ENCODE assay signal across 15 cellular contexts in genomic region chr1:181541947-181542346, GRCh38. TPM values are rescaled to one million over a fixed set of nuclear protein-coding genes. Genes with fewer than 3 reads are reported as not detected.
A peak's percentile ranks its signal among the peaks of the same experiment; 100 is the strongest.
DNase-seq lines count a peak whose midpoint lies in the region; ATAC-seq, FAIRE-seq and TF ChIP-seq lines count a peak whose summit lies in the region.
"Had no signal": no experiment of that assay in that cellular context is flagged by ENCODE, and none has a peak within 500 bp of the region (broad histone marks: within the 10 kb centered on the region; RNA-seq: fewer than 3 reads in every experiment).

No MANE protein-coding gene starts in this region.

- H3K9me3 Mint-ChIP-seq in osteocyte (ENCODE audit: unreplicated experiment) = no peaks in the 10 kb centered on the region
- H3K9me3 Mint-ChIP-seq: activated T-helper 2 cell treated with anti-CD3 and anti-CD28 coated beads, Interferon-gamma antibody, Interleukin-2, Interleukin-4, amounts not matched to agents 10 μg/mL and 5 μg/mL and 100 μg/mL, durations not matched to agents 14 hours and 24 hours and 36 hours had no signal

- H3K27me3 ChIP-seq in HL-60 (ENCODE audit: insufficient read depth, poor library complexity, severe bottlenecking) = no peaks in the 10 kb centered on the region
- H3K27me3 ChIP-seq in left lung = peaks cover 0 to 12% of the 10 kb centered on the region in 2 donors

- intact Hi-C loops in left lung (cut with DNase I) = no loop called here

- peak; percentile 56 for FAIRE-seq in GM12891 (lab: Jason Lieb, UNC)
- FAIRE-seq: GM18507, RCC 7860 had no signal

- H3K4me1 Mint-ChIP-seq in osteocyte (ENCODE audit: unreplicated experiment) = no peaks in the 10 kb centered on the region

- TF ChIP-seq CTCF in HL-60 (IDR thresholded peaks at IDR 0.05; ENCODE audit: insufficient read depth, low read length) = no peak
- TF ChIP-seq CTCF in cardiac fibroblast (IDR thresholded peaks at IDR 0.05; ENCODE audit: low read depth, low read length) = no peak
- TF ChIP-seq CTCF in left lung (IDR thresholded peaks at IDR 0.05) = no peak
- TF ChIP-seq CTCF in osteocyte (IDR thresholded peaks at IDR 0.05) = no peak

- no peak overlapping the region for H3K4me3 Mint-ChIP-seq in osteocyte (ENCODE audit: unreplicated experiment)

- no peaks in the 10 kb centered on the region for H3K4me1 ChIP-seq in left lung

- no peak overlapping the region for H3K4me3 ChIP-seq in HL-60 (replicated peaks; ENCODE audit: insufficient read depth, low read length)
- no peak overlapping the region for H3K4me3 ChIP-seq in cardiac fibroblast (replicated peaks in 1 of 2; ENCODE audit: low read depth in 2 of 2, low read length in 2 of 2)
- H3K4me3 ChIP-seq in left lung = no peak overlapping the region
- H3K4me3 ChIP-seq: esophagus squamous epithelium had no signal

- H3K27ac ChIP-seq in HL-60 (replicated peaks) (peak overlapping the region; percentile 44), left lung (peak overlapping the region in 1 of 2 donors; percentile 6)
- H3K27ac ChIP-seq: esophagus squamous epithelium, VCaP had no signal

- H3K9me3 ChIP-seq in left lung = no peaks in the 10 kb centered on the region
- H3K9me3 ChIP-seq: esophagus squamous epithelium had no signal

- no peak for DNase-seq in GM12891 (ENCODE audit: insufficient read length, low spot score)
- no peak for DNase-seq in HL-60 (ENCODE audit: low read depth in 1 of 2, low spot score in 1 of 2)
- peak; percentile 2 to 4 for DNase-seq in cardiac fibroblast (ENCODE audit: low read depth in 2 of 2)
- peak in 1 of 2 donors; percentile 35 for DNase-seq in left lung
- no peak for DNase-seq in activated CD4-positive, CD25-positive, alpha-beta regulatory T cell treated with anti-CD3 and anti-CD28 coated beads, Interleukin-2, amount 50 U/mL, for 72 hours
- no peak for DNase-seq in osteocyte (ENCODE audit: extremely low spot score, unreplicated experiment)
- DNase-seq in HPDE6-E6E7 (ENCODE audit: extremely low spot score) = no peak
- DNase-seq: esophagus squamous epithelium, NCI-H2107 had no signal

- no peaks in the 10 kb centered on the region for H3K36me3 Mint-ChIP-seq in osteocyte (ENCODE audit: unreplicated experiment)

- no peak overlapping the region for H3K27ac Mint-ChIP-seq in osteocyte (ENCODE audit: unreplicated experiment)
- H3K27ac Mint-ChIP-seq: activated T-helper 2 cell treated with anti-CD3 and anti-CD28 coated beads, Interferon-gamma antibody, Interleukin-2, Interleukin-4, amounts not matched to agents 10 μg/mL and 5 μg/mL and 100 μg/mL, durations not matched to agents 14 hours and 24 hours and 36 hours; progenitor cell of endocrine pancreas had no signal

- H3K27me3 Mint-ChIP-seq in osteocyte (ENCODE audit: unreplicated experiment) = no peaks in the 10 kb centered on the region

- no peaks in the 10 kb centered on the region for H3K36me3 ChIP-seq in left lung
- H3K36me3 ChIP-seq: esophagus squamous epithelium had no signal

- ATAC-seq in left lung = peak; percentile 78
- no peak for ATAC-seq in GM19397 (IDR thresholded peaks at IDR 0.05; ENCODE audit: unreplicated experiment)

- TF ChIP-seq POLR2A in GM12891 (IDR thresholded peaks at IDR 0.05; ENCODE audit: low read depth, low read length) = no peak

TF ChIP-seq in GM12891, 5 proteins besides CTCF, POLR2A, EP300 and RAD21:
- TF ChIP-seq PAX5 (IDR thresholded peaks at IDR 0.05; ENCODE audit: insufficient read depth, low read length, severe bottlenecking) (no peak), POU2F2 (IDR thresholded peaks at IDR 0.05; ENCODE audit: low read depth, low read length) (no peak), POLR2AphosphoS5 (IDR thresholded peaks at IDR 0.05; ENCODE audit: low read depth, low read length) (no peak), TAF1 (IDR thresholded peaks at IDR 0.05; ENCODE audit: low read depth, low read length) (no peak), SPI1 (IDR thresholded peaks at IDR 0.05; ENCODE audit: low read depth, low read length) (no peak)

RNA-seq across cellular contexts. Expression of gene CACNA1E, which starts 58.6 kb away (rescaled TPM):
- 14.1 TPM for polyA plus RNA-seq in GM12891 (2012; ENCODE audit: low read depth, missing spikeins)
- total RNA-seq in left lung (1 to 10 TPM in 1 of 2 donors, not detected in 1; 1.2 TPM), osteocyte (not detected in 2 replicates)
- total RNA-seq: activated T-helper 2 cell treated with anti-CD3 and anti-CD28 coated beads, Interferon-gamma antibody, Interleukin-2, Interleukin-4, amounts not matched to agents 10 μg/mL and 5 μg/mL and 100 μg/mL, durations not matched to agents 14 hours and 24 hours and 36 hours had no signal

Comparison
In these comparisons a context has a peak if more than half of its experiments do, and no peak if none do; other contexts are left out.
1. DNase-seq: peak in cardiac fibroblast (2 of 2); none in GM12891 (single experiment), HL-60 (0 of 2), activated CD4-positive, CD25-positive, alpha-beta regulatory T cell treated with anti-CD3 and anti-CD28 coated beads, Interleukin-2, amount 50 U/mL, for 72 hours (single experiment), osteocyte (single experiment) and HPDE6-E6E7 (single experiment).